In the genomic region with DNA sequence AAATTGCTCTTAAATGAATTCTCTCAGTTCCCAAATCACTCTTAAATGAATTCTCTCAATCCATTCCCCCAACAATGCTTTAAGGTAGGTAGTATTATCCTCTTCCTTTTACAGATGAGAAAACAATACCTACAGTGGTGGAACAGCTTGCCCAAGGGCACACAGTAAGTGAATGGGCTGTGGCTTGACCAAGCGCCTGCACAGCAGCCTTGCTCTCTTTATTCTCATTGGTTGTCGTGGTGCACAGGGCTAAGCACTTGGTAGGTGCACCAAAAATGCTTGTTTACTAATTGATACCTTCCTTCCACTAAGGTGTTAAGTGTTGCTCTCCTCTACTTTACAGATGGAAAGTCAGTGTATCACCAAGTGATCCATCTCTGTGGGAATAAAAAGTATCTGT, we compare ENCODE assay signal across 24 cellular contexts.
"Had no signal": no experiment of that assay in that cellular context is flagged by ENCODE, and none has a peak within 500 bp of the region (broad histone marks: within the 10 kb centered on the region; RNA-seq: fewer than 3 reads in every experiment).

No MANE protein-coding gene starts in this region.

- DNase-seq: Kasumi-1, MM.1S, NCI-H1092 treated with DMSO at 0.1 percent for 48 hours, NCI-H146, NCI-H1694 treated with DMSO at 0.1 percent for 48 hours, NCI-H1930, NCI-H2081, NCI-H2171, NCI-H226, NCI-H446, NCI-H524, NCI-H526 treated with DMSO at 0.1 percent for 48 hours, NCI-H774, PC-3, SHP77, SK-N-SH, SW 1271, T-cell had no signal

- H3K36me3 Mint-ChIP-seq: IgD-negative memory B cell, T-cell had no signal

- ATAC-seq: K562, Panc1, PC-3, T-cell had no signal

- H3K9me3 Mint-ChIP-seq: T-cell had no signal

- H3K4me3 Mint-ChIP-seq: IgD-negative memory B cell, T-cell had no signal

- H3K27ac Mint-ChIP-seq: IgD-negative memory B cell, T-cell had no signal

- H3K9me2 ChIP-seq: SK-N-SH had no signal

- H3K4me2 ChIP-seq: KMS-11, SK-N-SH had no signal

- H3K4me3 ChIP-seq: K562 had no signal

- H3K9me3 ChIP-seq: SK-N-SH had no signal

- H3K9ac ChIP-seq: KMS-11, SK-N-SH had no signal

- H3K27ac ChIP-seq: HL-60, KMS-11, RWPE1 had no signal
